ENCODE assay signal across 23 cellular contexts in the genomic region with DNA sequence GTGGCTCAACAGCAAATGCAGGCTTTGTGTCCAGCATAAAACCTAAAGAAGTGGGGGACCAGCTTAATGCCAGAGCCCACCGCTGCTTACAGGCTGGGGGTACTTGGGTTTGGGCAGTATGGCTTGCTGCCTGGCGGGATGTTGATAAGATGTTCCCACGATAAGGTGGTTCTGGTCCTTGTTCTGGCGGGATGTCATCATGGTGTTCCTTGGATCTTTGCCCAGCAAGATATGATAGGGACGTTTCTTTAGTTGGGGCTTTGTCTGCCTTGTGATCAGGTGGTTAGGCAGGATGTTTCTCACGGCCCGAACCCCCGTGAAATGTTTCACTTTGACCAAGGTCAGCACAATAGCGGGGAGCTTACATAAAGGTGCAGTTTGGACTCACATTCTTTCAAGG. TPM values are rescaled to one million over a fixed set of nuclear protein-coding genes. Genes with fewer than 3 reads are reported as not detected.
DNase-seq lines count a peak whose midpoint lies in the region; ATAC-seq, FAIRE-seq and TF ChIP-seq lines count a peak whose summit lies in the region.
"Had no signal": no experiment of that assay in that cellular context is flagged by ENCODE, and none has a peak within 500 bp of the region (broad histone marks: within the 10 kb centered on the region; RNA-seq: fewer than 3 reads in every experiment).

No MANE protein-coding gene starts in this region.

- H3K27ac Mint-ChIP-seq in astrocyte (ENCODE audit: unreplicated experiment) (no peak overlapping the region), type B pancreatic cell (no peak overlapping the region)
- H3K27ac Mint-ChIP-seq: CD4-positive, alpha-beta memory T cell; GM23338 had no signal

- peak in 3 of 8 donors; percentile 19 to 59 (median 26) for ATAC-seq in heart right ventricle
- ATAC-seq: GM23338, HCT116 had no signal

- no peaks in the 10 kb centered on the region for H3K36me3 Mint-ChIP-seq in astrocyte (ENCODE audit: low read depth, unreplicated experiment)
- H3K36me3 Mint-ChIP-seq in type B pancreatic cell = no peaks in the 10 kb centered on the region

- H3K4me3 ChIP-seq in heart right ventricle (peak overlapping the region in 5 of 10 donors; percentile 8 to 26 (median 19)), astrocyte (ENCODE audit: insufficient read depth, low read depth, low read length) (no peak overlapping the region), left ventricle myocardium inferior (peak overlapping the region; percentile 33), lower leg skin (ENCODE audit: low read depth, poor library complexity, severe bottlenecking) (no peak overlapping the region)
- H3K4me3 ChIP-seq: BLaER1, GM23338 had no signal

- FAIRE-seq in astrocyte (lab: Jason Lieb, UNC) = peak; percentile 55
- FAIRE-seq: GM12891 had no signal

- peaks cover 2% of the 10 kb centered on the region for H3K4me1 Mint-ChIP-seq in astrocyte (ENCODE audit: low read depth, unreplicated experiment)
- no peaks in the 10 kb centered on the region for H3K4me1 Mint-ChIP-seq in type B pancreatic cell (ENCODE audit: unreplicated experiment)
- H3K4me1 Mint-ChIP-seq: GM23338 had no signal

- TF ChIP-seq CTCF in heart right ventricle (IDR thresholded peaks at IDR 0.05) = no peak
- TF ChIP-seq CTCF in astrocyte (IDR thresholded peaks at IDR 0.05; ENCODE audit: insufficient read depth, low read depth, low read length) = no peak
- no peak for TF ChIP-seq CTCF in left ventricle myocardium inferior (IDR thresholded peaks at IDR 0.05; ENCODE audit: borderline replicate concordance)
- no peak for TF ChIP-seq CTCF in type B pancreatic cell (conservative IDR thresholded peaks at IDR 0.05)
- TF ChIP-seq CTCF in lower leg skin (IDR thresholded peaks at IDR 0.05) = no peak

- no peak for TF ChIP-seq POLR2A in lower leg skin (IDR thresholded peaks at IDR 0.05)

- H2AFZ ChIP-seq in astrocyte (ENCODE audit: low read depth, low read length) = no peak overlapping the region
- H2AFZ ChIP-seq: GM23338 had no signal

- H3K79me2 ChIP-seq in astrocyte (ENCODE audit: insufficient read depth, low read length) = no peaks in the 10 kb centered on the region

- H3K27ac ChIP-seq in heart right ventricle = peak overlapping the region in 1 of 10 donors; percentile 4
- H3K27ac ChIP-seq in astrocyte (ENCODE audit: low read depth, low read length) = no peak overlapping the region
- H3K27ac ChIP-seq in left ventricle myocardium inferior (replicated peaks) = peak overlapping the region; percentile 33
- H3K27ac ChIP-seq: BLaER1 had no signal

- no peaks in the 10 kb centered on the region for H3K9me3 Mint-ChIP-seq in astrocyte (ENCODE audit: unreplicated experiment)
- H3K9me3 Mint-ChIP-seq in type B pancreatic cell = no peaks in the 10 kb centered on the region
- H3K9me3 Mint-ChIP-seq: GM23338 had no signal

- no peak overlapping the region for H3K9ac ChIP-seq in astrocyte (ENCODE audit: low read length)
- H3K9ac ChIP-seq: BLaER1 had no signal

- WGBS in heart right ventricle, 2 donors = 12 to 15% methylated on average over 9 of the region's 9 CpGs
- 73 to 74% methylated on average over 9 of the region's 9 CpGs for WGBS in lower leg skin, 2 donors

- H3K27me3 ChIP-seq in heart right ventricle = no peaks in the 10 kb centered on the region
- H3K27me3 ChIP-seq in astrocyte (ENCODE audit: insufficient read depth, low read length) = no peaks in the 10 kb centered on the region
- H3K27me3 ChIP-seq in left ventricle myocardium inferior (ENCODE audit: low read depth) = no peaks in the 10 kb centered on the region
- H3K27me3 ChIP-seq: BLaER1 had no signal

- intact Hi-C loops in heart right ventricle (cut with DNase I) (no loop called here), cardiac septum (cut with DNase I) (no loop called here), left ventricle myocardium inferior (cut with micrococcal nuclease) (no loop called here), lower leg skin (cut with DNase I; ENCODE audit: low total_unique reads) (no loop called here)

- H3K4me1 ChIP-seq in heart right ventricle = peaks cover 0 to 3% (median 0%) of the 10 kb centered on the region in 9 donors
- H3K4me1 ChIP-seq in astrocyte (ENCODE audit: insufficient read depth, low read length) = no peaks in the 10 kb centered on the region
- no peaks in the 10 kb centered on the region for H3K4me1 ChIP-seq in left ventricle myocardium inferior

- H3K27me3 Mint-ChIP-seq in astrocyte (ENCODE audit: low read depth, unreplicated experiment) = no peaks in the 10 kb centered on the region
- peaks cover 8% of the 10 kb centered on the region for H3K27me3 Mint-ChIP-seq in type B pancreatic cell

- no peaks in the 10 kb centered on the region for H4K20me1 ChIP-seq in astrocyte (ENCODE audit: insufficient read depth, low read length)
- H4K20me1 ChIP-seq: BLaER1 had no signal

- no peaks in the 10 kb centered on the region for H3K36me3 ChIP-seq in heart right ventricle
- H3K36me3 ChIP-seq in astrocyte (ENCODE audit: insufficient read depth, low read length) = no peaks in the 10 kb centered on the region
- no peaks in the 10 kb centered on the region for H3K36me3 ChIP-seq in left ventricle myocardium inferior
- H3K36me3 ChIP-seq: BLaER1 had no signal

- no peak overlapping the region for H3K4me2 ChIP-seq in astrocyte (ENCODE audit: low read length)
- H3K4me2 ChIP-seq: BLaER1, GM23338 had no signal

- DNase-seq in heart right ventricle = peak; percentile 3 to 6
- DNase-seq in cardiac septum (ENCODE audit: low spot score) = no peak
- DNase-seq in astrocyte (ENCODE audit: low read depth) = no peak
- DNase-seq in left ventricle myocardium inferior = no peak
- no peak for DNase-seq in T-helper 1 cell
- no peak for DNase-seq in type B pancreatic cell (ENCODE audit: extremely low spot score, unreplicated experiment)
- DNase-seq in lower leg skin (ENCODE audit: low spot score in 2 of 2) = no peak
- DNase-seq: Calu3; CD4-positive, alpha-beta memory T cell; NCI-H1417 treated with DMSO at 0.1 percent for 48 hours; NCI-H1930; NCI-H2171; NCI-H446; NCI-H526 treated with DMSO at 0.1 percent for 48 hours; NK-92 treated with Interleukin-12 subunit alpha and Interleukin-12 subunit beta, amount 100 ng/mL, for 24 hours; SHP77 treated with DMSO at 0.1 percent for 48 hours had no signal

- H3K9me3 ChIP-seq in heart right ventricle = no peaks in the 10 kb centered on the region
- H3K9me3 ChIP-seq in astrocyte (ENCODE audit: insufficient read depth, low read depth, low read length) = no peaks in the 10 kb centered on the region
- no peaks in the 10 kb centered on the region for H3K9me3 ChIP-seq in left ventricle myocardium inferior (replicated peaks)
- H3K9me3 ChIP-seq: BLaER1 had no signal

- no peak overlapping the region for H3K4me3 Mint-ChIP-seq in astrocyte (ENCODE audit: unreplicated experiment)
- no peak overlapping the region for H3K4me3 Mint-ChIP-seq in type B pancreatic cell
- H3K4me3 Mint-ChIP-seq: CD4-positive, alpha-beta memory T cell; GM23338 had no signal

RNA-seq across cellular contexts. Expression of a gene that starts 35.3 kb away (rescaled TPM):
- total RNA-seq in heart right ventricle = 10 to 100 TPM; 25.9 to 44.1 (median 38.6) TPM
- 10 to 100 TPM in 1 of 2 donors, 1 to 10 TPM in 1; 9.4 to 18.0 TPM for polyA plus RNA-seq in heart right ventricle
- total RNA-seq in cardiac septum = 43.8 TPM
- 12.1 and 12.8 TPM in 2 replicates for total RNA-seq in astrocyte
- total RNA-seq in left ventricle myocardium inferior = 34.5 TPM
- 19.3 and 23.6 TPM in 2 replicates for total RNA-seq in type B pancreatic cell (ENCODE audit: low replicate concordance)
- total RNA-seq in lower leg skin = 10 to 100 TPM in 3 of 4 donors, 1 to 10 TPM in 1; 4.8 to 31.6 (median 18.6) TPM

RNA-seq across cellular contexts. Expression of a gene that starts 49.0 kb away (rescaled TPM):
- total RNA-seq in heart right ventricle (under 1 TPM in 1 of 10 donors, not detected in 9; 0.24 TPM), cardiac septum (not detected), astrocyte (not detected in 2 replicates), left ventricle myocardium inferior (not detected), type B pancreatic cell (ENCODE audit: low replicate concordance) (not detected in 2 replicates), lower leg skin (not detected)
- not detected for polyA plus RNA-seq in heart right ventricle
- total RNA-seq: A673; Calu3; CD4-positive, alpha-beta memory T cell; M059J; OCI-LY7 had no signal
- polyA plus RNA-seq: CD4-positive, alpha-beta memory T cell had no signal

Comparison
In these comparisons a context has a peak if more than half of its experiments do, and no peak if none do; other contexts are left out.
1. DNase-seq: peak in heart right ventricle (2 of 2); none in cardiac septum (single experiment), astrocyte (single experiment), left ventricle myocardium inferior (single experiment), T-helper 1 cell (0 of 5), type B pancreatic cell (single experiment) and lower leg skin (0 of 2).